Comparison of ENCODE assay signal across 23 cellular contexts in the genomic region with DNA sequence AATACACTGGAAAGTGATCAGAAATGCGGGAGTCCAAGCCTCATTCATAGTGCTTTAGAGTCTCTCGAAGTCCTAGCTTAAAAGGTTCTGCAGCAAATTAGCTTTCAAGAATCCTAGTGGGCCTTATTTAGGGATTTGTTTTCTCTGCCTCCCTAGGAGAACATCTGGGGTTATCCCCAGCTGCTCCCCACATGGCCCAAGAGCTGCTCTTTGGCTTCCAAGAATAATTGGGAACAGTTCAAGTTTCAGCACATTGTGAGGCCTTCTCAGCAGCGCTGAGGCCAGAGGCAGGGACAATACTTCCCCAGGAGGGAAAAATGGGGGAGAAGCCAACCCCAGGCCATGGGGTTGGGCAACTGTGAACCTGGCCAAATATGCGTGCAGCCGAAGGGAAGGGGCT.
DNase-seq lines count a peak whose midpoint lies in the region; ATAC-seq and TF ChIP-seq lines count a peak whose summit lies in the region.
"Had no signal": no experiment of that assay in that cellular context is flagged by ENCODE, and none has a peak within 500 bp of the region (broad histone marks: within the 10 kb centered on the region; RNA-seq: fewer than 3 reads in every experiment).

No MANE protein-coding gene starts in this region.

- H3K27ac ChIP-seq in heart right ventricle = peak overlapping the region in 2 of 10 donors; percentile 10 to 32
- H3K27ac ChIP-seq in gastrocnemius medialis = peak overlapping the region; percentile 89 to 94 (median 92)
- H3K27ac ChIP-seq in A673 (ENCODE audit: low read depth, low read length, poor library complexity, severe bottlenecking) = no peak overlapping the region
- H3K27ac ChIP-seq: left lung had no signal

- H3K4me3 ChIP-seq in HFF-Myc (replicated peaks; ENCODE audit: low read depth, low read length) (no peak overlapping the region), heart right ventricle (no peak overlapping the region), gastrocnemius medialis (no peak overlapping the region), A673 (ENCODE audit: low read depth, low read length, poor library complexity, severe bottlenecking) (no peak overlapping the region)
- H3K4me3 ChIP-seq: esophagus muscularis mucosa, left lung, mucosa of descending colon, smooth muscle cell had no signal

- no peak for TF ChIP-seq POLR2A in gastrocnemius medialis (IDR thresholded peaks at IDR 0.05)

- no TSS peak for BruUV-seq in A673 (replicated peaks; lab: Mats Ljungman, UMichigan)

- peak in 7 of 8 donors; percentile 58 to 79 (median 66) for ATAC-seq in heart right ventricle
- peak; percentile 14 to 32 for ATAC-seq in gastrocnemius medialis
- no peak for ATAC-seq in HG02884 (IDR thresholded peaks at IDR 0.05; ENCODE audit: unreplicated experiment)
- ATAC-seq: activated T-helper 17 cell treated with anti-CD3 and anti-CD28 coated beads, Interleukin-2, amount 50 U/mL, for 72 hours; effector memory CD8-positive, alpha-beta T cell; left lung; mucosa of descending colon had no signal

- H3K9me3 ChIP-seq in heart right ventricle (no peaks in the 10 kb centered on the region), gastrocnemius medialis (no peaks in the 10 kb centered on the region), A673 (ENCODE audit: low read depth, low read length, poor library complexity, severe bottlenecking) (no peaks in the 10 kb centered on the region)
- H3K9me3 ChIP-seq: esophagus muscularis mucosa, left lung, mucosa of descending colon, SK-N-SH had no signal

- CTCF ChIA-PET in A673 (lab: Charles Lee) = no interaction called here

- 52 to 71% methylated on average over 5 of the region's 5 CpGs for WGBS in heart right ventricle, 2 donors

- H3K27me3 ChIP-seq in heart right ventricle (peaks cover 0 to 89% (median 0%) of the 10 kb centered on the region in 7 donors), gastrocnemius medialis (no peaks in the 10 kb centered on the region), A673 (replicated peaks; ENCODE audit: insufficient read depth, low read depth, low read length, poor library complexity) (no peaks in the 10 kb centered on the region)
- H3K27me3 ChIP-seq: esophagus muscularis mucosa had no signal

- in situ Hi-C loops in gastrocnemius medialis (cut with MboI; ENCODE audit: low sequenced_read_pairs in 4 of 4) = loop anchor here in 3 of 4 donors (10.0 kb wide), 2 partner anchors 87 to 97 kb away; no protein-coding TSS in a partner anchor

- no peak for TF ChIP-seq CTCF in HFF-Myc (IDR thresholded peaks at IDR 0.05; ENCODE audit: low read depth, low read length, missing control alignments)
- TF ChIP-seq CTCF in heart right ventricle (IDR thresholded peaks at IDR 0.05) = no peak
- TF ChIP-seq CTCF in gastrocnemius medialis (IDR thresholded peaks at IDR 0.05 in 4 of 5, conservative IDR thresholded peaks at IDR 0.05 in 1 of 5) = no peak
- no peak for TF ChIP-seq CTCF in GM20000 (IDR thresholded peaks at IDR 0.05; ENCODE audit: extremely low read depth, missing control alignments)
- TF ChIP-seq CTCF in A673 (conservative IDR thresholded peaks at IDR 0.05; ENCODE audit: low read depth, low read length) = no peak

- intact Hi-C loops in heart right ventricle (cut with DNase I) = loop anchor here in 5 of 10 donors (10.0 kb wide), 4 partner anchors 97 to 477 kb away; no protein-coding TSS in a partner anchor
- intact Hi-C loops in gastrocnemius medialis (cut with DNase I; ENCODE audit: low total_unique reads) = loop anchor here (2.0 to 10.0 kb wide), 4 partner anchors 87 to 613 kb away; no protein-coding TSS in a partner anchor
- intact Hi-C loops in A673 (cut with micrococcal nuclease; ENCODE audit: unreplicated experiment) = loop anchor here (10.0 kb wide), 2 partner anchors 307 to 637 kb away; no protein-coding TSS in a partner anchor

- peaks cover 0 to 48% (median 15%) of the 10 kb centered on the region in 9 donors for H3K4me1 ChIP-seq in heart right ventricle
- peaks cover 37 to 39% of the 10 kb centered on the region in 2 donors for H3K4me1 ChIP-seq in gastrocnemius medialis
- peaks cover 21% of the 10 kb centered on the region for H3K4me1 ChIP-seq in A673 (ENCODE audit: insufficient read depth, low read length, poor library complexity, severe bottlenecking)
- H3K4me1 ChIP-seq: left lung had no signal

- DNase-seq in AG08395 (ENCODE audit: low spot score) (peak; percentile 21), HFF-Myc (ENCODE audit: extremely low read depth, low read depth) (peak; percentile 67), heart right ventricle (no peak), gastrocnemius medialis (peak in 1 of 2 donors; percentile 48), GM20000 (ENCODE audit: low spot score) (no peak), MV-4-11 (lab: John Stamatoyannopoulos, UW) (no peak), A673 (ENCODE audit: low spot score) (no peak)
- DNase-seq: ACHN; activated CD4-positive, alpha-beta T cell treated with anti-CD3 and anti-CD28 coated beads, Interleukin-2, amount 10 ng/mL, durations not matched to agents 24 days and 14 days; CD4-positive, alpha-beta T cell; effector memory CD8-positive, alpha-beta T cell; GDM1; left lung; mucosa of descending colon; NCI-H1694 treated with DMSO at 0.1 percent for 48 hours; NCI-H526 treated with DMSO at 0.1 percent for 48 hours; SK-N-SH; stimulated activated CD4-positive, alpha-beta T cell treated with anti-CD3 and anti-CD28 coated beads, Interleukin-2, amount 100 ng/mL, for 48 hours; stimulated activated naive CD4-positive, alpha-beta T cell had no signal

- POLR2A ChIA-PET in A673 (lab: Charles Lee; ENCODE audit: low non-redundant PET) = no interaction called here

- H3K36me3 ChIP-seq in heart right ventricle (no peaks in the 10 kb centered on the region), gastrocnemius medialis (no peaks in the 10 kb centered on the region), A673 (ENCODE audit: insufficient read depth, low read length, poor library complexity, severe bottlenecking) (peaks cover 17% of the 10 kb centered on the region)
- H3K36me3 ChIP-seq: left lung had no signal

Comparison
In these comparisons a context has a peak if more than half of its experiments do, and no peak if none do; other contexts are left out.
1. DNase-seq: peak in AG08395 (single experiment) and HFF-Myc (single experiment); none in heart right ventricle (0 of 2), GM20000 (single experiment), MV-4-11 (single experiment) and A673 (single experiment).